ENCODE assay signal across 1 cellular context in genomic region chr18:74528478-74528877, GRCh38.
TF ChIP-seq lines count a peak whose summit lies in the region.

No MANE protein-coding gene starts in this region.

TF ChIP-seq in GM12878, 131 proteins besides CTCF, POLR2A, EP300 and RAD21 (continued from another document):
- TF ChIP-seq BCL3 (IDR thresholded peaks at IDR 0.05; ENCODE audit: borderline replicate concordance, insufficient read depth, low read depth, low read length, poor library complexity, severe bottlenecking) (no peak), NKRF (conservative IDR thresholded peaks at IDR 0.05) (no peak), GATAD2B (conservative IDR thresholded peaks at IDR 0.05; ENCODE audit: low read depth) (no peak), ATF2 (IDR thresholded peaks at IDR 0.05; ENCODE audit: low read length) (no peak), PRDM15 (CRISPR knock-in tag; IDR thresholded peaks at IDR 0.05) (no peak), SP1 (IDR thresholded peaks at IDR 0.05; ENCODE audit: low read depth, low read length) (no peak), IRF4 (IDR thresholded peaks at IDR 0.05; ENCODE audit: low read depth, low read length) (no peak), RUNX3 (IDR thresholded peaks at IDR 0.05; ENCODE audit: low read length) (peak; percentile 45), GABPA (IDR thresholded peaks at IDR 0.05; ENCODE audit: low read depth) (no peak), CHD4 (IDR thresholded peaks at IDR 0.05) (no peak), NFIC (IDR thresholded peaks at IDR 0.05; ENCODE audit: low read depth, low read length) (no peak), CREM (IDR thresholded peaks at IDR 0.05; ENCODE audit: low read depth) (peak; percentile 15; the same call in 1 of the 2 replicates), SUZ12 (IDR thresholded peaks at IDR 0.05; ENCODE audit: unreplicated experiment) (no peak), HSF1 (IDR thresholded peaks at IDR 0.05; ENCODE audit: low read depth, low read length) (no peak), ZBTB4 (CRISPR knock-in tag; IDR thresholded peaks at IDR 0.05) (no peak), ZNF384 (IDR thresholded peaks at IDR 0.05; ENCODE audit: borderline replicate concordance, low read depth, low read length) (peak; percentile 46; the same call in 1 of the 2 replicates), POLR2AphosphoS5 (IDR thresholded peaks at IDR 0.05; ENCODE audit: low read length) (no peak), IRF5 (IDR thresholded peaks at IDR 0.05; ENCODE audit: borderline replicate concordance) (no peak), FOS (IDR thresholded peaks at IDR 0.05; ENCODE audit: borderline replicate concordance, extremely low read depth, insufficient read length) (no peak), ATF7 (IDR thresholded peaks at IDR 0.05; ENCODE audit: low read depth) (peak; percentile 69), CREB1 (IDR thresholded peaks at IDR 0.05; ENCODE audit: low read depth) (peak; percentile 68), LARP7 (IDR thresholded peaks at IDR 0.05) (no peak), ZBED1 (IDR thresholded peaks at IDR 0.05; ENCODE audit: borderline replicate concordance) (no peak), FOXM1 (IDR thresholded peaks at IDR 0.05; ENCODE audit: low read depth, low read length) (no peak), PAX8 (IDR thresholded peaks at IDR 0.05) (no peak), POU2F2 (IDR thresholded peaks at IDR 0.05; ENCODE audit: borderline replicate concordance, low read depth, low read length) (no peak), STAT3 (IDR thresholded peaks at IDR 0.05; ENCODE audit: low read depth, low read length) (no peak), ELK1 (IDR thresholded peaks at IDR 0.05; ENCODE audit: low read depth, low read length) (no peak)
